ENCODE assay signal across 22 cellular contexts in genomic region chr3:152019516-152019915, GRCh38.
DNase-seq lines count a peak whose midpoint lies in the region; TF ChIP-seq lines count a peak whose summit lies in the region.
"Had no signal": no experiment of that assay in that cellular context is flagged by ENCODE, and none has a peak within 500 bp of the region (broad histone marks: within the 10 kb centered on the region; RNA-seq: fewer than 3 reads in every experiment).

No MANE protein-coding gene starts in this region.

- H3K27me3 ChIP-seq in Loucy (ENCODE audit: insufficient read depth, low read length, poor library complexity, severe bottlenecking) (no peaks in the 10 kb centered on the region), brain microvascular endothelial cell (replicated peaks) (no peaks in the 10 kb centered on the region), parathyroid adenoma (ENCODE audit: control insufficient read depth, insufficient read depth, low read length) (no peaks in the 10 kb centered on the region)
- no peaks in the 10 kb centered on the region for H3K27me3 ChIP-seq in CD8-positive, alpha-beta memory T cell (ENCODE audit: insufficient read depth, low read length, poor library complexity, severe bottlenecking)
- H3K27me3 ChIP-seq: cardiac muscle cell had no signal

- H3K9me3 ChIP-seq in Loucy (ENCODE audit: insufficient read depth, low read depth, low read length) (no peaks in the 10 kb centered on the region), parathyroid adenoma (ENCODE audit: control insufficient read depth, low read length) (no peaks in the 10 kb centered on the region)
- H3K9me3 ChIP-seq in CD8-positive, alpha-beta memory T cell (ENCODE audit: low read length), result no peaks in the 10 kb centered on the region
- H3K9me3 ChIP-seq: psoas muscle had no signal

- no peak overlapping the region for H3K27ac Mint-ChIP-seq in CD8-positive, alpha-beta memory T cell
- H3K27ac Mint-ChIP-seq in activated CD4-positive, alpha-beta memory T cell treated with anti-CD3 and anti-CD28 coated beads, Interleukin-2, amount 10 ng/mL, durations not matched to agents 7 days and 5 days, result no peak overlapping the region
- H3K27ac Mint-ChIP-seq: activated CD4-positive, alpha-beta T cell treated with anti-CD3 and anti-CD28 coated beads, Interleukin-2, amount 10 ng/mL, durations not matched to agents 7 days and 5 days; activated naive CD4-positive, alpha-beta T cell treated with anti-CD3 and anti-CD28 coated beads, Interleukin-2, amount 10 ng/mL, durations not matched to agents 7 days and 5 days; activated T-helper 1 cell treated with anti-CD3 and anti-CD28 coated beads, Interleukin-12 subunit alpha, Interleukin-12 subunit beta, Interleukin-2, Interleukin-4 antibody, amounts not matched to agents 30 ng/mL and 10 ng/mL and 1 ng/mL, durations not matched to agents 14 hours and 24 hours and 36 hours; dendritic cell treated with granulocyte-macrophage colony-stimulating factor and Interleukin-4, amounts not matched to agents 40 ng/mL and 50 ng/mL, for 4 days had no signal

- H3K9me2 ChIP-seq in Loucy (replicated peaks; ENCODE audit: low read depth, low read length), result no peaks in the 10 kb centered on the region

- H3K36me3 ChIP-seq in Loucy (ENCODE audit: insufficient read depth, low read length) (no peaks in the 10 kb centered on the region), brain microvascular endothelial cell (replicated peaks) (no peaks in the 10 kb centered on the region), parathyroid adenoma (ENCODE audit: control insufficient read depth, insufficient read depth, low read length) (no peaks in the 10 kb centered on the region)
- H3K36me3 ChIP-seq in CD8-positive, alpha-beta memory T cell (ENCODE audit: insufficient read depth, low read length), result no peaks in the 10 kb centered on the region
- H3K36me3 ChIP-seq: cardiac muscle cell had no signal

- H3K4me3 ChIP-seq in Loucy (ENCODE audit: low read length, poor library complexity, severe bottlenecking) (no peak overlapping the region), brain microvascular endothelial cell (ENCODE audit: low read depth, low read length) (no peak overlapping the region), parathyroid adenoma (ENCODE audit: low read depth, low read length) (no peak overlapping the region)
- no peak overlapping the region for H3K4me3 ChIP-seq in CD8-positive, alpha-beta memory T cell (ENCODE audit: low read length)
- H3K4me3 ChIP-seq: cardiac muscle cell, lung, psoas muscle, smooth muscle cell had no signal

- no peak overlapping the region for H3K4me3 Mint-ChIP-seq in CD8-positive, alpha-beta memory T cell
- no peak overlapping the region for H3K4me3 Mint-ChIP-seq in activated CD4-positive, alpha-beta memory T cell treated with anti-CD3 and anti-CD28 coated beads, Interleukin-2, amount 10 ng/mL, durations not matched to agents 7 days and 5 days
- H3K4me3 Mint-ChIP-seq: activated CD4-positive, alpha-beta T cell treated with anti-CD3 and anti-CD28 coated beads, Interleukin-2, amount 10 ng/mL, durations not matched to agents 7 days and 5 days; activated naive CD4-positive, alpha-beta T cell treated with anti-CD3 and anti-CD28 coated beads, Interleukin-2, amount 10 ng/mL, durations not matched to agents 7 days and 5 days; activated T-helper 1 cell treated with anti-CD3 and anti-CD28 coated beads, Interleukin-12 subunit alpha, Interleukin-12 subunit beta, Interleukin-2, Interleukin-4 antibody, amounts not matched to agents 30 ng/mL and 10 ng/mL and 1 ng/mL, durations not matched to agents 14 hours and 24 hours and 36 hours; dendritic cell treated with granulocyte-macrophage colony-stimulating factor and Interleukin-4, amounts not matched to agents 40 ng/mL and 50 ng/mL, for 4 days had no signal

- H3K4me1 ChIP-seq in Loucy (ENCODE audit: insufficient read depth, low read length, poor library complexity, severe bottlenecking), result no peaks in the 10 kb centered on the region
- H3K4me1 ChIP-seq in parathyroid adenoma, result peaks cover 6% of the 10 kb centered on the region
- H3K4me1 ChIP-seq in CD8-positive, alpha-beta memory T cell (ENCODE audit: insufficient read depth, low read length), result no peaks in the 10 kb centered on the region
- H3K4me1 ChIP-seq: psoas muscle had no signal

- CTCF ChIA-PET in CD8-positive, alpha-beta memory T cell (lab: Charles Lee), result no interaction called here
- CTCF ChIA-PET in activated CD4-positive, alpha-beta memory T cell treated with anti-CD3 and anti-CD28 coated beads, Interleukin-2, amount 10 ng/mL, durations not matched to agents 7 days and 5 days (lab: Charles Lee), result no interaction called here

- DNase-seq in ELR (ENCODE audit: low read depth) (peak; percentile 9), brain microvascular endothelial cell (peak; percentile 47), NCI-H82 treated with DMSO at 0.1 percent for 48 hours (lab: John Stamatoyannopoulos, UW; ENCODE audit: unreplicated experiment) (no peak)
- DNase-seq in CD8-positive, alpha-beta memory T cell, result no peak
- no peak for DNase-seq in activated CD4-positive, alpha-beta memory T cell treated with anti-CD3 and anti-CD28 coated beads, Interleukin-2, amount 10 ng/mL, durations not matched to agents 7 days and 5 days
- DNase-seq: activated CD4-positive, alpha-beta T cell treated with anti-CD3 and anti-CD28 coated beads, Interleukin-2, amount 10 ng/mL, durations not matched to agents 7 days and 5 days; activated naive CD4-positive, alpha-beta T cell treated with anti-CD3 and anti-CD28 coated beads, Interleukin-2, amount 10 ng/mL, durations not matched to agents 7 days and 5 days; amygdala; kidney glomerular epithelial cell; NCI-H187; psoas muscle; stimulated activated CD4-positive, alpha-beta T cell treated with anti-CD3 and anti-CD28 coated beads, Interleukin-2, amount 100 ng/mL, for 48 hours; stimulated activated naive CD4-positive, alpha-beta T cell; T1000 had no signal

- no peaks in the 10 kb centered on the region for H3K4me1 Mint-ChIP-seq in CD8-positive, alpha-beta memory T cell
- H3K4me1 Mint-ChIP-seq in activated CD4-positive, alpha-beta memory T cell treated with anti-CD3 and anti-CD28 coated beads, Interleukin-2, amount 10 ng/mL, durations not matched to agents 7 days and 5 days, result peaks cover 1% of the 10 kb centered on the region
- H3K4me1 Mint-ChIP-seq: activated CD4-positive, alpha-beta T cell treated with anti-CD3 and anti-CD28 coated beads, Interleukin-2, amount 10 ng/mL, durations not matched to agents 7 days and 5 days; activated naive CD4-positive, alpha-beta T cell treated with anti-CD3 and anti-CD28 coated beads, Interleukin-2, amount 10 ng/mL, durations not matched to agents 7 days and 5 days had no signal

- in situ Hi-C loops in brain microvascular endothelial cell (cut with HindIII; ENCODE audit: low pct_ligation_motif_present, low sequenced_read_pairs), result no loop called here

- H3F3A ChIP-seq in Loucy (ENCODE audit: low read depth), result no peaks in the 10 kb centered on the region

- H3K4me2 ChIP-seq in Loucy (ENCODE audit: low read depth, low read length, poor library complexity, severe bottlenecking) (no peak overlapping the region), parathyroid adenoma (ENCODE audit: low read length) (peak overlapping the region; percentile 32)
- H3K4me2 ChIP-seq: smooth muscle cell had no signal

- H3K9me3 Mint-ChIP-seq in CD8-positive, alpha-beta memory T cell, result no peaks in the 10 kb centered on the region
- no peaks in the 10 kb centered on the region for H3K9me3 Mint-ChIP-seq in activated CD4-positive, alpha-beta memory T cell treated with anti-CD3 and anti-CD28 coated beads, Interleukin-2, amount 10 ng/mL, durations not matched to agents 7 days and 5 days
- H3K9me3 Mint-ChIP-seq: activated CD4-positive, alpha-beta T cell treated with anti-CD3 and anti-CD28 coated beads, Interleukin-2, amount 10 ng/mL, durations not matched to agents 7 days and 5 days; activated naive CD4-positive, alpha-beta T cell treated with anti-CD3 and anti-CD28 coated beads, Interleukin-2, amount 10 ng/mL, durations not matched to agents 7 days and 5 days; activated T-helper 1 cell treated with anti-CD3 and anti-CD28 coated beads, Interleukin-12 subunit alpha, Interleukin-12 subunit beta, Interleukin-2, Interleukin-4 antibody, amounts not matched to agents 30 ng/mL and 10 ng/mL and 1 ng/mL, durations not matched to agents 14 hours and 24 hours and 36 hours; dendritic cell treated with granulocyte-macrophage colony-stimulating factor and Interleukin-4, amounts not matched to agents 40 ng/mL and 50 ng/mL, for 4 days had no signal

- no peak for TF ChIP-seq CTCF in Loucy (conservative IDR thresholded peaks at IDR 0.05; ENCODE audit: low read length)
- no peak for TF ChIP-seq CTCF in brain microvascular endothelial cell (IDR thresholded peaks at IDR 0.05; ENCODE audit: low read depth, low read length, missing control alignments)
- TF ChIP-seq CTCF in parathyroid adenoma (IDR thresholded peaks at IDR 0.05), result no peak

- H3K9ac ChIP-seq in Loucy (ENCODE audit: low read depth, low read length, poor library complexity, severe bottlenecking), result no peak overlapping the region
- no peak overlapping the region for H3K9ac ChIP-seq in parathyroid adenoma

- no peaks in the 10 kb centered on the region for H3K36me3 Mint-ChIP-seq in CD8-positive, alpha-beta memory T cell
- H3K36me3 Mint-ChIP-seq in activated CD4-positive, alpha-beta memory T cell treated with anti-CD3 and anti-CD28 coated beads, Interleukin-2, amount 10 ng/mL, durations not matched to agents 7 days and 5 days (ENCODE audit: low read depth), result no peaks in the 10 kb centered on the region
- H3K36me3 Mint-ChIP-seq: activated naive CD4-positive, alpha-beta T cell treated with anti-CD3 and anti-CD28 coated beads, Interleukin-2, amount 10 ng/mL, durations not matched to agents 7 days and 5 days had no signal

- H3K79me2 ChIP-seq in Loucy (ENCODE audit: insufficient read depth, low read length), result no peaks in the 10 kb centered on the region
- no peaks in the 10 kb centered on the region for H3K79me2 ChIP-seq in parathyroid adenoma

- H2AFZ ChIP-seq in Loucy (ENCODE audit: low read length) (0 out of 2 replicates have a peak overlapping the region, but pooled peaks have one; percentile 13), parathyroid adenoma (no peak overlapping the region)

- H3K27ac ChIP-seq in brain microvascular endothelial cell (peak overlapping the region; percentile 24), parathyroid adenoma (no peak overlapping the region)
- H3K27ac ChIP-seq in CD8-positive, alpha-beta memory T cell (ENCODE audit: low read depth, low read length), result no peak overlapping the region
- H3K27ac ChIP-seq: C4-2B, cardiac muscle cell, psoas muscle had no signal

- no peaks in the 10 kb centered on the region for H4K20me1 ChIP-seq in Loucy (ENCODE audit: insufficient read depth, low read length, poor library complexity, severe bottlenecking)

- H3K27me3 Mint-ChIP-seq in CD8-positive, alpha-beta memory T cell, result peaks cover 17 to 32% of the 10 kb centered on the region in 2 donors
- H3K27me3 Mint-ChIP-seq in activated CD4-positive, alpha-beta memory T cell treated with anti-CD3 and anti-CD28 coated beads, Interleukin-2, amount 10 ng/mL, durations not matched to agents 7 days and 5 days, result peaks cover 4% of the 10 kb centered on the region
- H3K27me3 Mint-ChIP-seq: activated CD4-positive, alpha-beta T cell treated with anti-CD3 and anti-CD28 coated beads, Interleukin-2, amount 10 ng/mL, durations not matched to agents 7 days and 5 days; dendritic cell treated with granulocyte-macrophage colony-stimulating factor and Interleukin-4, amounts not matched to agents 40 ng/mL and 50 ng/mL, for 4 days had no signal

- POLR2A ChIA-PET in CD8-positive, alpha-beta memory T cell (lab: Charles Lee), result no interaction called here
- POLR2A ChIA-PET in activated CD4-positive, alpha-beta memory T cell treated with anti-CD3 and anti-CD28 coated beads, Interleukin-2, amount 10 ng/mL, durations not matched to agents 7 days and 5 days (lab: Charles Lee), result no interaction called here

Comparison
In these comparisons a context has a peak if more than half of its experiments do, and no peak if none do; other contexts are left out.
1. DNase-seq: peak in ELR (single experiment) and brain microvascular endothelial cell (single experiment); none in NCI-H82 treated with DMSO at 0.1 percent for 48 hours (single experiment), CD8-positive, alpha-beta memory T cell (0 of 5) and activated CD4-positive, alpha-beta memory T cell treated with anti-CD3 and anti-CD28 coated beads, Interleukin-2, amount 10 ng/mL, durations not matched to agents 7 days and 5 days (single experiment).